14 cellular contexts compared by ENCODE assay signal in the genomic region with DNA sequence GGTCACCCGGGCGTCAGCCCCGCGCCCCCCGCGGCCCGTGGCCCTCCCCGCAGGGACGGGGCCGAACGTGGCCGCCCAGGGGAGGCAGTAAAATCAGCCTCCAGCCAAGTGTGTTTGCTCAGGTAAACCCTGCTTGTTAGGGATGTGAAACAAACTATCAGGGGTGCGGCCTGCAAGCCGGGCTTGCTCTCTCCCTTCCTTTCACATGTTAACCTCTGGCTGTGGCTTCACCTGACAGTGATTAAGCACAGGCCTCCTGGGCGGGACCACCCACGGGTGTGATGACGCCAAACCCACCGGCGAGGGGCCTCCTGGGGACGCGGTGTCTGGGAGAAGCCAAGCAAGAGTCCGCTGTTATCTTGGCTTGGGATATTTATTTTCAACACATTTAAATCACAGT. TPM values are rescaled to one million over a fixed set of nuclear protein-coding genes. Genes with fewer than 3 reads are reported as not detected.
DNase-seq lines count a peak whose midpoint lies in the region; ATAC-seq, FAIRE-seq and TF ChIP-seq lines count a peak whose summit lies in the region.
"Not testable (repeated sequence)": the region's sequence is repeated elsewhere in the genome, so short reads cannot be mapped to it uniquely, and the experiment has no call there.
"Had no signal": no experiment of that assay in that cellular context is flagged by ENCODE, and none has a peak within 500 bp of the region (broad histone marks: within the 10 kb centered on the region; RNA-seq: fewer than 3 reads in every experiment).

No MANE protein-coding gene starts in this region.

- intact Hi-C loops in body of pancreas (cut with DNase I); HepG2 (cut with micrococcal nuclease; ENCODE audit: unreplicated experiment): not testable (repeated sequence)

- not testable (repeated sequence) for H3K9me3 ChIP-seq in body of pancreas; hepatocyte (ENCODE audit: low read depth); HepG2 (ENCODE audit: low read length)

- not testable (repeated sequence) for H3K4me1 Mint-ChIP-seq in GM23338; stimulated activated naive B cell treated with anti-CD40 and anti-IgM and Interleukin-4, amounts not matched to agents 10 μg/mL and 1 μg/mL and 100 μg/mL, for 72 hours

- not testable (repeated sequence) for BruUV-seq in HepG2 (replicated peaks; lab: Mats Ljungman, UMichigan)

- H3K4me2 ChIP-seq in GM23338 = peak overlapping the region; percentile 61; the same call in 1 of the 2 replicates
- H3K4me2 ChIP-seq in hepatocyte = peak overlapping the region; percentile 61
- not testable (repeated sequence) for H3K4me2 ChIP-seq in HepG2 (ENCODE audit: low read depth, low read length)

- FAIRE-seq in HepG2 (lab: Jason Lieb, UNC) = peak; percentile 56

- not testable (repeated sequence) for H3K9me2 ChIP-seq in GM23338 (ENCODE audit: insufficient read depth); hepatocyte (replicated peaks; ENCODE audit: insufficient read depth)

- H3K9me3 Mint-ChIP-seq in GM23338; stimulated activated naive B cell treated with anti-CD40 and anti-IgM and Interleukin-4, amounts not matched to agents 10 μg/mL and 1 μg/mL and 100 μg/mL, for 72 hours: not testable (repeated sequence)

- H4K20me1 ChIP-seq in GM23338 (replicated peaks; ENCODE audit: insufficient read depth); hepatocyte (ENCODE audit: insufficient read depth, poor library complexity, severe bottlenecking); HepG2 (ENCODE audit: insufficient read depth, low read length): not testable (repeated sequence)

- in situ Hi-C loops in HepG2 (cut with HindIII; ENCODE audit: extremely low pct_ligation_motif_present, low pct_unique_long_range_greater_than_20kb) = not testable (repeated sequence)

- CTCF ChIA-PET in HepG2 (lab: Yijun Ruan, JAX; ENCODE audit: low intra/inter-chr PET ratio, low total read pairs) = not testable (repeated sequence)

- not testable (repeated sequence) for H3K36me3 Mint-ChIP-seq in GM23338 (ENCODE audit: low read depth); stimulated activated naive B cell treated with anti-CD40 and anti-IgM and Interleukin-4, amounts not matched to agents 10 μg/mL and 1 μg/mL and 100 μg/mL, for 72 hours

- not testable (repeated sequence) for DNase-seq in GM23338 (ENCODE audit: low spot score); body of pancreas; hepatocyte (ENCODE audit: low spot score); HepG2 (ENCODE audit: low spot score); stimulated activated naive B cell treated with anti-CD40 and anti-IgM and Interleukin-4, amounts not matched to agents 10 μg/mL and 1 μg/mL and 100 μg/mL, for 72 hours

- H3K79me2 ChIP-seq in GM23338 (replicated peaks; ENCODE audit: insufficient read depth); hepatocyte; HepG2 (ENCODE audit: insufficient read depth, low read length): not testable (repeated sequence)

- TF ChIP-seq POLR2A in body of pancreas (IDR thresholded peaks at IDR 0.05); HepG2 (IDR thresholded peaks at IDR 0.05; ENCODE audit: insufficient read depth in 1 of 2, low read depth in 2 of 2, low read length in 2 of 2): not testable (repeated sequence)

- not testable (repeated sequence) for H3K27ac Mint-ChIP-seq in GM23338; stimulated activated naive B cell treated with anti-CD40 and anti-IgM and Interleukin-4, amounts not matched to agents 10 μg/mL and 1 μg/mL and 100 μg/mL, for 72 hours

- H3F3A ChIP-seq in GM23338 (replicated peaks; ENCODE audit: low read depth) = not testable (repeated sequence)

- peak overlapping the region; percentile 31; the same call in 1 of the 2 replicates for H3K4me3 ChIP-seq in GM23338
- H3K4me3 ChIP-seq in body of pancreas; hepatocyte; HepG2 (replicated peaks in 1 of 3; ENCODE audit: insufficient read depth in 1 of 3, low read depth in 2 of 3, low read length in 3 of 3): not testable (repeated sequence)

- TF ChIP-seq RAD21 in HepG2 (CRISPR knock-in tag; IDR thresholded peaks at IDR 0.05) = not testable (repeated sequence)

- H3K27me3 ChIP-seq in GM23338 (ENCODE audit: insufficient read depth); body of pancreas; hepatocyte; HepG2 (ENCODE audit: control insufficient read depth in 1 of 2, insufficient read depth in 2 of 2, low read length in 2 of 2): not testable (repeated sequence)

- not testable (repeated sequence) for H3K4me1 ChIP-seq in GM23338 (ENCODE audit: insufficient read depth); body of pancreas; HepG2 (ENCODE audit: insufficient read depth, low read length)
- H3K4me1 ChIP-seq in hepatocyte (ENCODE audit: insufficient read depth) = peaks cover 10% of the 10 kb centered on the region

- WGBS in body of pancreas, 2 donors = no CpG with 5 or more reads among the region's 22 CpGs
- WGBS in hepatocyte (ENCODE audit: low lambda C conversion rate, missing lambda C conversion rate) = no CpG with 5 or more reads among the region's 22 CpGs
- 80% methylated on average over 1 of the region's 22 CpGs for WGBS in HepG2 (ENCODE audit: low lambda C conversion rate)

- peak; percentile 64 for ATAC-seq in GM23338
- ATAC-seq in body of pancreas = peak; percentile 21
- not testable (repeated sequence) for ATAC-seq in HepG2
- peak; percentile 22 to 28 for ATAC-seq in stimulated activated naive B cell treated with anti-CD40 and anti-IgM and Interleukin-4, amounts not matched to agents 10 μg/mL and 1 μg/mL and 100 μg/mL, for 72 hours (replicated peaks)

- not testable (repeated sequence) for H2AFZ ChIP-seq in GM23338; hepatocyte; HepG2 (ENCODE audit: low read length)

- TF ChIP-seq EP300 in HepG2 (IDR thresholded peaks at IDR 0.05; ENCODE audit: low read depth in 2 of 2, low read length in 2 of 2); HepG2 (CRISPR knock-in tag; IDR thresholded peaks at IDR 0.05; ENCODE audit: borderline replicate concordance): not testable (repeated sequence)

- H3K27ac ChIP-seq in GM23338 (ENCODE audit: low read depth); body of pancreas; HepG2 (ENCODE audit: extremely low read length, insufficient read depth, low read length): not testable (repeated sequence)
- H3K27ac ChIP-seq in hepatocyte = peak overlapping the region; percentile 55

- H3K4me3 Mint-ChIP-seq in GM23338 = peak overlapping the region; percentile 48; the same call in 1 of the 3 replicates
- not testable (repeated sequence) for H3K4me3 Mint-ChIP-seq in stimulated activated naive B cell treated with anti-CD40 and anti-IgM and Interleukin-4, amounts not matched to agents 10 μg/mL and 1 μg/mL and 100 μg/mL, for 72 hours

- H3K27me3 Mint-ChIP-seq in GM23338 (ENCODE audit: insufficient read depth, low read depth, poor library complexity); stimulated activated naive B cell treated with anti-CD40 and anti-IgM and Interleukin-4, amounts not matched to agents 10 μg/mL and 1 μg/mL and 100 μg/mL, for 72 hours: not testable (repeated sequence)

- not testable (repeated sequence) for H3K36me3 ChIP-seq in GM23338 (ENCODE audit: insufficient read depth); body of pancreas (replicated peaks in 1 of 2; ENCODE audit: insufficient read depth in 1 of 2, low read depth in 2 of 2); hepatocyte (replicated peaks; ENCODE audit: insufficient read depth, low read depth); HepG2 (replicated peaks in 1 of 2; ENCODE audit: control insufficient read depth in 1 of 2, insufficient read depth in 2 of 2, low read length in 2 of 2)

- POLR2A ChIA-PET in HepG2 (lab: Yijun Ruan, JAX) = not testable (repeated sequence)

- not testable (repeated sequence) for H3K9ac ChIP-seq in HepG2 (ENCODE audit: insufficient read depth, low read depth, low read length)

- not testable (repeated sequence) for TF ChIP-seq CTCF in GM23338 (conservative IDR thresholded peaks at IDR 0.05; ENCODE audit: low read depth in 2 of 2); body of pancreas (IDR thresholded peaks at IDR 0.05); hepatocyte (IDR thresholded peaks at IDR 0.05; ENCODE audit: poor library complexity); HepG2 (CRISPR knock-in tag; IDR thresholded peaks at IDR 0.05)

RNA-seq across cellular contexts. Expression of gene CFC1, which starts 1.4 kb away (rescaled TPM):
- not detected in 2 replicates for total RNA-seq in GM23338 (2014; rRNA removed; shearing (Covaris generic))
- polyA plus RNA-seq in GM23338 (2016; fragmentation: Nextera tagmentation; extraction: Ambion mirVana) (0.28 and 0.66 TPM in 2 replicates), hepatocyte (16.9 and 28.4 TPM in 2 replicates), HepG2 (2011; rRNA removed) (not detected in 2 replicates)
- total RNA-seq in body of pancreas (10 to 100 TPM; 16.1 to 24.7 TPM), hepatocyte (12.4 and 15.1 TPM in 2 replicates), HepG2 (2016; rRNA removed; fragmentation: Illumina TruSeq; extraction: Trizol) (not detected in 2 replicates)
- total RNA-seq in HepG2 (2016; cell fraction: cytosol; rRNA removed; fragmentation: Illumina TruSeq; extraction: Trizol; ENCODE audit: low read depth) = not detected in 2 replicates
- not detected in 2 replicates for total RNA-seq in HepG2 (2016; cell fraction: insoluble cytoplasmic fraction; rRNA removed; fragmentation: Illumina TruSeq; extraction: Trizol)
- total RNA-seq in HepG2 (2016; cell fraction: membrane; rRNA removed; fragmentation: Illumina TruSeq; extraction: Trizol) = not detected in 2 replicates
- total RNA-seq in HepG2 (2016; cell fraction: nucleus; rRNA removed; fragmentation: Illumina TruSeq; extraction: Trizol) = not detected in 2 replicates
- polyA plus RNA-seq in HepG2 (2011; cell fraction: cytosol; rRNA removed) = not detected in 2 replicates
- polyA plus RNA-seq in HepG2 (2011; cell fraction: nucleus; rRNA removed) = not detected in 2 replicates
- not detected in 2 replicates for polyA plus RNA-seq in HepG2 (2012)
- not detected in 2 replicates for polyA plus RNA-seq in HepG2 (2016; cell fraction: cytosol; fragmentation: Illumina TruSeq; extraction: Trizol; ENCODE audit: low read depth)
- not detected in 2 replicates for polyA plus RNA-seq in HepG2 (2016; cell fraction: insoluble cytoplasmic fraction; fragmentation: Illumina TruSeq; extraction: Trizol; ENCODE audit: low read depth)
- polyA plus RNA-seq in HepG2 (2016; cell fraction: membrane; fragmentation: Illumina TruSeq; extraction: Trizol; ENCODE audit: low read depth) = not detected in 2 replicates
- not detected in 2 replicates for polyA plus RNA-seq in HepG2 (2016; cell fraction: nucleus; fragmentation: Illumina TruSeq; extraction: Trizol; ENCODE audit: insufficient read depth, low read depth)
- polyA minus RNA-seq in HepG2 (2011; rRNA and poly(A)+ RNA removed; ENCODE audit: low replicate concordance) = not detected in 2 replicates
- polyA minus RNA-seq in HepG2 (2011; cell fraction: cytosol; rRNA and poly(A)+ RNA removed) = not detected in 2 replicates
- polyA minus RNA-seq in HepG2 (2011; cell fraction: nucleus; rRNA and poly(A)+ RNA removed) = not detected in 2 replicates
- total RNA-seq: A673; CD4-positive, alpha-beta memory T cell; CD4-positive, CD25-positive, alpha-beta regulatory T cell; CD8-positive, alpha-beta memory T cell; Daoy; G401; GM12878 had no signal
- polyA plus RNA-seq: AG04450; CD14-positive monocyte; CD4-positive, alpha-beta memory T cell; CD4-positive, CD25-positive, alpha-beta regulatory T cell; CD8-positive, alpha-beta memory T cell; GM12878 had no signal

RNA-seq across cellular contexts. Expression of gene POTEJ, which starts 13.3 kb away (rescaled TPM):
- total RNA-seq in GM23338 (2014; rRNA removed; shearing (Covaris generic)) = 0.63 TPM in 1 of 2 replicates, not detected in the other
- polyA plus RNA-seq in GM23338 (2016; fragmentation: Nextera tagmentation; extraction: Ambion mirVana) = 0.06 TPM in 1 of 2 replicates, not detected in the other
- total RNA-seq in body of pancreas = under 1 TPM in 1 of 2 donors, not detected in 1; 0.52 TPM
- total RNA-seq in hepatocyte = 0.17 and 0.76 TPM in 2 replicates
- polyA plus RNA-seq in hepatocyte = not detected in 2 replicates
- 0.04 TPM in 1 of 2 replicates, not detected in the other for total RNA-seq in HepG2 (2016; rRNA removed; fragmentation: Illumina TruSeq; extraction: Trizol)
- 0.09 and 0.10 TPM in 2 replicates for total RNA-seq in HepG2 (2016; cell fraction: cytosol; rRNA removed; fragmentation: Illumina TruSeq; extraction: Trizol; ENCODE audit: low read depth)
- total RNA-seq in HepG2 (2016; cell fraction: insoluble cytoplasmic fraction; rRNA removed; fragmentation: Illumina TruSeq; extraction: Trizol) = not detected in 2 replicates
- total RNA-seq in HepG2 (2016; cell fraction: membrane; rRNA removed; fragmentation: Illumina TruSeq; extraction: Trizol) = not detected in 2 replicates
- total RNA-seq in HepG2 (2016; cell fraction: nucleus; rRNA removed; fragmentation: Illumina TruSeq; extraction: Trizol) = not detected in 2 replicates
- not detected in 2 replicates for polyA plus RNA-seq in HepG2 (2011; rRNA removed)
- polyA plus RNA-seq in HepG2 (2011; cell fraction: cytosol; rRNA removed) = not detected in 2 replicates
- polyA plus RNA-seq in HepG2 (2011; cell fraction: nucleus; rRNA removed) = not detected in 2 replicates
- not detected in 2 replicates for polyA plus RNA-seq in HepG2 (2012)
- polyA plus RNA-seq in HepG2 (2016; cell fraction: cytosol; fragmentation: Illumina TruSeq; extraction: Trizol; ENCODE audit: low read depth) = not detected in 2 replicates
- not detected in 2 replicates for polyA plus RNA-seq in HepG2 (2016; cell fraction: insoluble cytoplasmic fraction; fragmentation: Illumina TruSeq; extraction: Trizol; ENCODE audit: low read depth)
- not detected in 2 replicates for polyA plus RNA-seq in HepG2 (2016; cell fraction: membrane; fragmentation: Illumina TruSeq; extraction: Trizol; ENCODE audit: low read depth)
- not detected in 2 replicates for polyA plus RNA-seq in HepG2 (2016; cell fraction: nucleus; fragmentation: Illumina TruSeq; extraction: Trizol; ENCODE audit: insufficient read depth, low read depth)
- not detected in 2 replicates for polyA minus RNA-seq in HepG2 (2011; rRNA and poly(A)+ RNA removed; ENCODE audit: low replicate concordance)
- polyA minus RNA-seq in HepG2 (2011; cell fraction: cytosol; rRNA and poly(A)+ RNA removed) = not detected in 2 replicates
- polyA minus RNA-seq in HepG2 (2011; cell fraction: nucleus; rRNA and poly(A)+ RNA removed) = 0.25 TPM in 1 of 2 replicates, not detected in the other
- total RNA-seq: A673; CD4-positive, alpha-beta memory T cell; CD4-positive, CD25-positive, alpha-beta regulatory T cell; CD8-positive, alpha-beta memory T cell; G401; GM12878 had no signal
- polyA plus RNA-seq: AG04450; CD14-positive monocyte; CD4-positive, alpha-beta memory T cell; CD4-positive, CD25-positive, alpha-beta regulatory T cell; CD8-positive, alpha-beta memory T cell; GM12878 had no signal

Comparison
In these comparisons a context has a peak if more than half of its experiments do, and no peak if none do; other contexts are left out.
1. RNA of gene CFC1, which starts 1.4 kb away (total RNA-seq): 16.1 to 24.7 TPM in body of pancreas and 12.4 to 15.1 TPM in hepatocyte; not detected in GM23338 and not detected in HepG2; every median in the first group is over 10 times any median in the second.